In the genomic region with DNA sequence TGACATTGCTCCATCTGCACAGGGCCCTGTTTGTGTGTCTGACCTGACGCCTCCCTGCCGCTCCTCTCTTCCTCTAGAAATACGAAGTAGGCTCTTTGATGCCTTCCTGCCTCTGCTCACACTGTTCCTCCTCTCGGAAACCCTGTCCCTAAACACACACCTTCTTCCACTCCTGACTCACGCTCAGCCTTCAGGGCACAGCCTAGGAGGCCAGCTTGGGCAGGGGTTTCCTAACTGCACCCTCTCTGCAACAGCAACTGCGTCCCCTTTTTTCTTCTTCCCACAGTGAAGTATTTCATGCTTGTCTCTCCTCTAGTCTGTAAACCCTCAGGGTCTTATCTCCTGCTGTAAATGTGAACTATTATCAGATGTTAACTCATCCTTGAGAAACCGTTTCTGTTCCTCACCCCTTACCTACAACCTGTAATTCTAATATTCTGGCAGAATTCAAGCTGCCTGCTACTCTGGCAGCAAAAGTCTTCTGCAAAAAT, we compare ENCODE assay signal across 2 cellular contexts.
TF ChIP-seq lines count a peak whose summit lies in the region.

No MANE protein-coding gene starts in this region.

TF ChIP-seq in A549, 52 proteins besides CTCF, POLR2A, EP300 and RAD21:
- TF ChIP-seq, protein P1, sequence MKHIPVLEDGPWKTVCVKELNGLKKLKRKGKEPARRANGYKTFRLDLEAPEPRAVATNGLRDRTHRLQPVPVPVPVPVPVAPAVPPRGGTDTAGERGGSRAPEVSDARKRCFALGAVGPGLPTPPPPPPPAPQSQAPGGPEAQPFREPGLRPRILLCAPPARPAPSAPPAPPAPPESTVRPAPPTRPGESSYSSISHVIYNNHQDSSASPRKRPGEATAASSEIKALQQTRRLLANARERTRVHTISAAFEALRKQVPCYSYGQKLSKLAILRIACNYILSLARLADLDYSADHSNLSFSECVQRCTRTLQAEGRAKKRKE (CRISPR knock-in tag; IDR thresholded peaks at IDR 0.05; ENCODE audit: low read depth): no peak
- TF ChIP-seq NFE2L2 (conservative IDR thresholded peaks at IDR 0.05; ENCODE audit: low read length): no peak
- no peak for TF ChIP-seq CHD4 (IDR thresholded peaks at IDR 0.05; ENCODE audit: borderline replicate concordance)
- no peak for TF ChIP-seq CBX8 (IDR thresholded peaks at IDR 0.05)
- TF ChIP-seq JUN (IDR thresholded peaks at IDR 0.05): no peak
- no peak for TF ChIP-seq NPAS2 (CRISPR knock-in tag; IDR thresholded peaks at IDR 0.05; ENCODE audit: borderline replicate concordance)
- TF ChIP-seq EHF (CRISPR knock-in tag; IDR thresholded peaks at IDR 0.05): no peak
- TF ChIP-seq, protein P2, sequence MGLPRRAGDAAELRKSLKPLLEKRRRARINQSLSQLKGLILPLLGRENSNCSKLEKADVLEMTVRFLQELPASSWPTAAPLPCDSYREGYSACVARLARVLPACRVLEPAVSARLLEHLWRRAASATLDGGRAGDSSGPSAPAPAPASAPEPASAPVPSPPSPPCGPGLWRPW (IDR thresholded peaks at IDR 0.05): no peak
- TF ChIP-seq BHLHE40 (IDR thresholded peaks at IDR 0.05; ENCODE audit: low read depth, low read length): no peak
- TF ChIP-seq, protein P3, sequence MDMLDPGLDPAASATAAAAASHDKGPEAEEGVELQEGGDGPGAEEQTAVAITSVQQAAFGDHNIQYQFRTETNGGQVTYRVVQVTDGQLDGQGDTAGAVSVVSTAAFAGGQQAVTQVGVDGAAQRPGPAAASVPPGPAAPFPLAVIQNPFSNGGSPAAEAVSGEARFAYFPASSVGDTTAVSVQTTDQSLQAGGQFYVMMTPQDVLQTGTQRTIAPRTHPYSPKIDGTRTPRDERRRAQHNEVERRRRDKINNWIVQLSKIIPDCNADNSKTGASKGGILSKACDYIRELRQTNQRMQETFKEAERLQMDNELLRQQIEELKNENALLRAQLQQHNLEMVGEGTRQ (IDR thresholded peaks at IDR 0.05): no peak
- TF ChIP-seq FOSB (CRISPR knock-in tag; IDR thresholded peaks at IDR 0.05): no peak

TF ChIP-seq in K562, 482 proteins besides CTCF, POLR2A, EP300 and RAD21:
- TF ChIP-seq, protein P4, sequence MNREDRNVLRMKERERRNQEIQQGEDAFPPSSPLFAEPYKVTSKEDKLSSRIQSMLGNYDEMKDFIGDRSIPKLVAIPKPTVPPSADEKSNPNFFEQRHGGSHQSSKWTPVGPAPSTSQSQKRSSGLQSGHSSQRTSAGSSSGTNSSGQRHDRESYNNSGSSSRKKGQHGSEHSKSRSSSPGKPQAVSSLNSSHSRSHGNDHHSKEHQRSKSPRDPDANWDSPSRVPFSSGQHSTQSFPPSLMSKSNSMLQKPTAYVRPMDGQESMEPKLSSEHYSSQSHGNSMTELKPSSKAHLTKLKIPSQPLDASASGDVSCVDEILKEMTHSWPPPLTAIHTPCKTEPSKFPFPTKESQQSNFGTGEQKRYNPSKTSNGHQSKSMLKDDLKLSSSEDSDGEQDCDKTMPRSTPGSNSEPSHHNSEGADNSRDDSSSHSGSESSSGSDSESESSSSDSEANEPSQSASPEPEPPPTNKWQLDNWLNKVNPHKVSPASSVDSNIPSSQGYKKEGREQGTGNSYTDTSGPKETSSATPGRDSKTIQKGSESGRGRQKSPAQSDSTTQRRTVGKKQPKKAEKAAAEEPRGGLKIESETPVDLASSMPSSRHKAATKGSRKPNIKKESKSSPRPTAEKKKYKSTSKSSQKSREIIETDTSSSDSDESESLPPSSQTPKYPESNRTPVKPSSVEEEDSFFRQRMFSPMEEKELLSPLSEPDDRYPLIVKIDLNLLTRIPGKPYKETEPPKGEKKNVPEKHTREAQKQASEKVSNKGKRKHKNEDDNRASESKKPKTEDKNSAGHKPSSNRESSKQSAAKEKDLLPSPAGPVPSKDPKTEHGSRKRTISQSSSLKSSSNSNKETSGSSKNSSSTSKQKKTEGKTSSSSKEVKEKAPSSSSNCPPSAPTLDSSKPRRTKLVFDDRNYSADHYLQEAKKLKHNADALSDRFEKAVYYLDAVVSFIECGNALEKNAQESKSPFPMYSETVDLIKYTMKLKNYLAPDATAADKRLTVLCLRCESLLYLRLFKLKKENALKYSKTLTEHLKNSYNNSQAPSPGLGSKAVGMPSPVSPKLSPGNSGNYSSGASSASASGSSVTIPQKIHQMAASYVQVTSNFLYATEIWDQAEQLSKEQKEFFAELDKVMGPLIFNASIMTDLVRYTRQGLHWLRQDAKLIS (CRISPR knock-in tag; IDR thresholded peaks at IDR 0.05): no peak
- TF ChIP-seq PTTG1 (tag; IDR thresholded peaks at IDR 0.05; ENCODE audit: low read depth): no peak
